8 cellular contexts compared by ENCODE assay signal in genomic region chr16:75108792-75109731, GRCh38. TPM values are rescaled to one million over a fixed set of nuclear protein-coding genes. Genes with fewer than 3 reads are reported as not detected.
DNase-seq lines count a peak whose midpoint lies in the region; ATAC-seq and TF ChIP-seq lines count a peak whose summit lies in the region.

No MANE protein-coding gene starts in this region.

- peaks cover 18% of the 10 kb centered on the region for H3F3A ChIP-seq in Loucy (ENCODE audit: low read depth)

- intact Hi-C loops in activated B cell treated with CpG ODN at 0.5 μM for 24 hours (cut with micrococcal nuclease): loop anchor here (1.0 kb wide), 1 partner anchor 97 kb away; no protein-coding TSS in a partner anchor

- ATAC-seq in activated B cell treated with CpG ODN at 0.5 μM for 24 hours (ENCODE audit: low read depth): peak; percentile 59

- CTCF ChIA-PET in activated B cell treated with CpG ODN at 0.5 μM for 24 hours (lab: Charles Lee): interaction anchor here (0.9 to 4.9 kb wide), 4 partner anchors 9 to 124 kb away, joined by 3 to 81 read pairs (median 4); partner anchors contain the start of genes WDR59 and ZNRF1

- H3K79me2 ChIP-seq in Loucy (ENCODE audit: insufficient read depth, low read length): peaks cover 85% of the 10 kb centered on the region

- H3K4me3 Mint-ChIP-seq in activated B cell treated with CpG ODN at 0.5 μM for 24 hours: peak overlapping the region; percentile 47

- H3K36me3 ChIP-seq in Loucy (ENCODE audit: insufficient read depth, low read length): peaks cover 45% of the 10 kb centered on the region; the same call in 1 of the 2 replicates

- peaks cover 2% of the 10 kb centered on the region for H3K9me3 Mint-ChIP-seq in activated B cell treated with CpG ODN at 0.5 μM for 24 hours

- H3K4me1 Mint-ChIP-seq in activated B cell treated with CpG ODN at 0.5 μM for 24 hours: peaks cover 47% of the 10 kb centered on the region

- no peaks in the 10 kb centered on the region for H3K36me3 Mint-ChIP-seq in activated B cell treated with CpG ODN at 0.5 μM for 24 hours (ENCODE audit: low read depth)

- H3K4me1 ChIP-seq in Loucy (ENCODE audit: insufficient read depth, low read length, poor library complexity, severe bottlenecking): peaks cover 75% of the 10 kb centered on the region

- in situ Hi-C loops in T47D (cut with HindIII; ENCODE audit: low pct_unique_long_range_greater_than_20kb, low sequenced_read_pairs): no loop called here

- DNase-seq in activated B cell treated with CpG ODN at 0.5 μM for 24 hours (peak; percentile 41), T47D (ENCODE audit: low read depth in 1 of 2, low spot score in 1 of 2) (peak; percentile 56 to 98), ecto neural progenitor cell (ENCODE audit: low spot score) (no peak), NCI-H1436 treated with DMSO at 0.1 percent for 48 hours (lab: John Stamatoyannopoulos, UW) (no peak)
- peak; percentile 65 for DNase-seq in stimulated activated CD4-positive, alpha-beta T cell treated with anti-CD3 and anti-CD28 coated beads, Interleukin-2, amount 100 ng/mL, for 4 hours (ENCODE audit: low read depth)

- no peaks in the 10 kb centered on the region for H3K9me3 ChIP-seq in Loucy (ENCODE audit: insufficient read depth, low read depth, low read length)

- H4K20me1 ChIP-seq in Loucy (ENCODE audit: insufficient read depth, low read length, poor library complexity, severe bottlenecking): peaks cover 20% of the 10 kb centered on the region

- H3K4me3 ChIP-seq in GM12875 (ENCODE audit: low read depth, low read length) (peak overlapping the region; percentile 17), Loucy (ENCODE audit: low read length, poor library complexity, severe bottlenecking) (peak overlapping the region; percentile 74)

- H3K27me3 Mint-ChIP-seq in activated B cell treated with CpG ODN at 0.5 μM for 24 hours: peaks cover 65% of the 10 kb centered on the region

- no peak for TF ChIP-seq CTCF in GM12875 (IDR thresholded peaks at IDR 0.05; ENCODE audit: borderline replicate concordance, insufficient read depth, low read depth, low read length)
- no peak for TF ChIP-seq CTCF in Loucy (conservative IDR thresholded peaks at IDR 0.05; ENCODE audit: low read length)
- no peak for TF ChIP-seq CTCF in activated B cell treated with CpG ODN at 0.5 μM for 24 hours (IDR thresholded peaks at IDR 0.05)

- H3K9me2 ChIP-seq in Loucy (replicated peaks; ENCODE audit: low read depth, low read length): no peaks in the 10 kb centered on the region

- H3K27ac ChIP-seq in layer of hippocampus (ENCODE audit: low read depth, low read length): peak overlapping the region; percentile 88

- H3K27me3 ChIP-seq in Loucy (ENCODE audit: insufficient read depth, low read length, poor library complexity, severe bottlenecking) (no peaks in the 10 kb centered on the region), layer of hippocampus (ENCODE audit: control insufficient read depth, insufficient read depth, low read length) (no peaks in the 10 kb centered on the region)

- POLR2A ChIA-PET in activated B cell treated with CpG ODN at 0.5 μM for 24 hours (lab: Charles Lee): interaction anchor here (0.6 to 4.2 kb wide), 7 partner anchors 34 to 160 kb away, joined by 3 to 25 read pairs (median 4); partner anchors contain the start of genes WDR59 and ZNRF1

- H3K9ac ChIP-seq in Loucy (ENCODE audit: low read depth, low read length, poor library complexity, severe bottlenecking): peak overlapping the region; percentile 97

- H3K27ac Mint-ChIP-seq in activated B cell treated with CpG ODN at 0.5 μM for 24 hours: no peak overlapping the region

- peak overlapping the region; percentile 95 for H3K4me2 ChIP-seq in Loucy (ENCODE audit: low read depth, low read length, poor library complexity, severe bottlenecking)

- no peak overlapping the region for H2AFZ ChIP-seq in Loucy (ENCODE audit: low read length)

RNA-seq across cellular contexts. Expression of gene LDHD, which starts 7.5 kb away (rescaled TPM):
- not detected in 2 replicates for total RNA-seq in activated B cell treated with CpG ODN at 0.5 μM for 24 hours

RNA-seq across cellular contexts. Expression of gene ZFP1, which starts 39.3 kb away (rescaled TPM):
- 15.4 and 18.5 TPM in 2 replicates for total RNA-seq in activated B cell treated with CpG ODN at 0.5 μM for 24 hours

Comparison
In these comparisons a context has a peak if more than half of its experiments do, and no peak if none do; other contexts are left out.
1. DNase-seq: peak in activated B cell treated with CpG ODN at 0.5 μM for 24 hours (single experiment), T47D (2 of 2) and stimulated activated CD4-positive, alpha-beta T cell treated with anti-CD3 and anti-CD28 coated beads, Interleukin-2, amount 100 ng/mL, for 4 hours (single experiment); none in ecto neural progenitor cell (single experiment) and NCI-H1436 treated with DMSO at 0.1 percent for 48 hours (single experiment).